20 cellular contexts compared by ENCODE assay signal in genomic region chr2:122515731-122516130, GRCh38.
"Had no signal": no experiment of that assay in that cellular context is flagged by ENCODE, and none has a peak within 500 bp of the region (broad histone marks: within the 10 kb centered on the region; RNA-seq: fewer than 3 reads in every experiment).

No MANE protein-coding gene starts in this region.

- H3K4me3 ChIP-seq: dorsolateral prefrontal cortex, left ventricle myocardium inferior, lower lobe of right lung, prostate gland, right lobe of liver, suprapubic skin, thyroid gland had no signal

- H3K9ac ChIP-seq: parathyroid adenoma had no signal

- H3K27ac ChIP-seq: dorsolateral prefrontal cortex, left ventricle myocardium inferior, lower lobe of right lung, parathyroid adenoma, prostate gland, right lobe of liver, suprapubic skin, thyroid gland had no signal

- H3K27me3 ChIP-seq: right lobe of liver, suprapubic skin, thyroid gland had no signal

- H3K27me3 Mint-ChIP-seq: memory B cell; natural killer cell treated with Interleukin-12 subunit alpha and Interleukin-12 subunit beta and Interleukin-15 and Interleukin-18, amount 100 ng/mL, for 72 hours had no signal

- H3K36me3 ChIP-seq: left ventricle myocardium inferior, lower lobe of right lung, prostate gland, right lobe of liver, suprapubic skin, thyroid gland had no signal

- H3K27ac Mint-ChIP-seq: memory B cell; natural killer cell treated with Interleukin-12 subunit alpha and Interleukin-12 subunit beta and Interleukin-15 and Interleukin-18, amount 100 ng/mL, for 72 hours; stimulated activated effector memory CD8-positive, alpha-beta T cell treated with anti-CD3 and anti-CD28 coated beads, Interleukin-12 subunit alpha, Interleukin-12 subunit beta, amount 100 ng/mL, for 72 hours; type B pancreatic cell had no signal

- H3K9me3 ChIP-seq: lower lobe of right lung, prostate gland, right lobe of liver, suprapubic skin, thyroid gland had no signal

- H3K4me3 Mint-ChIP-seq: memory B cell; natural killer cell treated with Interleukin-12 subunit alpha and Interleukin-12 subunit beta and Interleukin-15 and Interleukin-18, amount 100 ng/mL, for 72 hours; stimulated activated effector memory CD8-positive, alpha-beta T cell treated with anti-CD3 and anti-CD28 coated beads, Interleukin-12 subunit alpha, Interleukin-12 subunit beta, amount 100 ng/mL, for 72 hours; type B pancreatic cell had no signal

- ATAC-seq: esophagus mucosa; lower lobe of right lung; natural killer cell treated with Interleukin-12 subunit alpha and Interleukin-12 subunit beta and Interleukin-15 and Interleukin-18, amount 100 ng/mL, for 72 hours; right lobe of liver; stimulated activated effector memory CD8-positive, alpha-beta T cell treated with anti-CD3 and anti-CD28 coated beads, Interleukin-12 subunit alpha, Interleukin-12 subunit beta, amount 100 ng/mL, for 72 hours; stimulated activated naive CD8-positive, alpha-beta T cell treated with anti-CD3 and anti-CD28 coated beads, Interleukin-15, Interleukin-2, amounts not matched to agents 100 U/mL and 50 U/mL, for 24 hours had no signal

- H3K79me2 ChIP-seq: parathyroid adenoma had no signal

- H3K4me1 Mint-ChIP-seq: memory B cell; stimulated activated effector memory CD8-positive, alpha-beta T cell treated with anti-CD3 and anti-CD28 coated beads, Interleukin-12 subunit alpha, Interleukin-12 subunit beta, amount 100 ng/mL, for 72 hours had no signal

- H3K36me3 Mint-ChIP-seq: memory B cell; natural killer cell treated with Interleukin-12 subunit alpha and Interleukin-12 subunit beta and Interleukin-15 and Interleukin-18, amount 100 ng/mL, for 72 hours; stimulated activated effector memory CD8-positive, alpha-beta T cell treated with anti-CD3 and anti-CD28 coated beads, Interleukin-12 subunit alpha, Interleukin-12 subunit beta, amount 100 ng/mL, for 72 hours; type B pancreatic cell had no signal

- H3K4me1 ChIP-seq: left ventricle myocardium inferior, lower lobe of right lung, prostate gland, right lobe of liver, suprapubic skin, thyroid gland had no signal

- DNase-seq: cortex of kidney; dorsolateral prefrontal cortex; effector CD8-positive, alpha-beta T cell; islet precursor cell; left ventricle myocardium inferior; lower lobe of right lung; midbrain; right lobe of liver; stimulated activated CD4-positive, alpha-beta T cell treated with anti-CD3 and anti-CD28 coated beads, Interleukin-4, amount 100 ng/mL, for 1 hour; stimulated activated CD8-positive, alpha-beta memory T cell treated with anti-CD3 and anti-CD28 coated beads, Interleukin-4, amount 100 ng/mL, for 48 hours; stimulated activated naive CD8-positive, alpha-beta T cell treated with anti-CD3 and anti-CD28 coated beads, Interleukin-15, Interleukin-2, amounts not matched to agents 100 U/mL and 50 U/mL, for 24 hours; thyroid gland had no signal
